ENCODE assay signal across 9 cellular contexts in genomic region chr10:24382979-24383663, GRCh38.
A peak's percentile ranks its signal among the peaks of the same experiment; 100 is the strongest.
DNase-seq lines count a peak whose midpoint lies in the region; ATAC-seq and TF ChIP-seq lines count a peak whose summit lies in the region.
"Had no signal": no experiment of that assay in that cellular context is flagged by ENCODE, and none has a peak within 500 bp of the region (broad histone marks: within the 10 kb centered on the region; RNA-seq: fewer than 3 reads in every experiment).

No MANE protein-coding gene starts in this region.

- peak overlapping the region; percentile 92 for H3K27ac Mint-ChIP-seq in endothelial cell (ENCODE audit: unreplicated experiment)
- H3K27ac Mint-ChIP-seq in stimulated activated effector memory CD8-positive, alpha-beta T cell treated with anti-CD3 and anti-CD28 coated beads, Interleukin-12 subunit alpha, Interleukin-12 subunit beta, amount 100 ng/mL, for 72 hours = no peak overlapping the region
- H3K27ac Mint-ChIP-seq: activated naive CD8-positive, alpha-beta T cell had no signal

- H3K4me3 Mint-ChIP-seq in endothelial cell (ENCODE audit: unreplicated experiment) = no peak overlapping the region
- H3K4me3 Mint-ChIP-seq in stimulated activated effector memory CD8-positive, alpha-beta T cell treated with anti-CD3 and anti-CD28 coated beads, Interleukin-12 subunit alpha, Interleukin-12 subunit beta, amount 100 ng/mL, for 72 hours = no peak overlapping the region
- H3K4me3 Mint-ChIP-seq: activated naive CD8-positive, alpha-beta T cell had no signal

- H3K4me1 Mint-ChIP-seq in endothelial cell (ENCODE audit: unreplicated experiment) = peaks cover 48% of the 10 kb centered on the region
- H3K4me1 Mint-ChIP-seq in stimulated activated effector memory CD8-positive, alpha-beta T cell treated with anti-CD3 and anti-CD28 coated beads, Interleukin-12 subunit alpha, Interleukin-12 subunit beta, amount 100 ng/mL, for 72 hours = no peaks in the 10 kb centered on the region

- DNase-seq in DMS79 (lab: John Stamatoyannopoulos, UW) = peak; percentile 62
- DNase-seq in GM20000 (ENCODE audit: low spot score) = peak; percentile 63
- DNase-seq in endothelial cell (ENCODE audit: low spot score) = peak; percentile 9
- DNase-seq in stimulated activated effector memory CD8-positive, alpha-beta T cell treated with anti-CD3 and anti-CD28 coated beads, Interleukin-12 subunit alpha, Interleukin-12 subunit beta, amount 100 ng/mL, for 72 hours (ENCODE audit: low spot score in 2 of 2) = no peak
- DNase-seq in dedifferentiated amniotic fluid mesenchymal stem cell (ENCODE audit: extremely low spot score) = no peak
- DNase-seq in left lobe of liver (ENCODE audit: low spot score) = no peak
- DNase-seq in HuH-7.5 (ENCODE audit: low spot score) = no peak

- TF ChIP-seq CTCF in GM20000 (IDR thresholded peaks at IDR 0.05; ENCODE audit: extremely low read depth, missing control alignments) = no peak
- no peak for TF ChIP-seq CTCF in endothelial cell (IDR thresholded peaks at IDR 0.05; ENCODE audit: unreplicated experiment)

- H3K27me3 Mint-ChIP-seq in endothelial cell (ENCODE audit: unreplicated experiment) = peaks cover 6% of the 10 kb centered on the region

- ATAC-seq in HG03469 (IDR thresholded peaks at IDR 0.05; ENCODE audit: unreplicated experiment) (peak; percentile 41), left lobe of liver (no peak)
- ATAC-seq in stimulated activated effector memory CD8-positive, alpha-beta T cell treated with anti-CD3 and anti-CD28 coated beads, Interleukin-12 subunit alpha, Interleukin-12 subunit beta, amount 100 ng/mL, for 72 hours = peak; percentile 79

- H3K9me3 Mint-ChIP-seq in endothelial cell (ENCODE audit: unreplicated experiment) = no peaks in the 10 kb centered on the region
- no peaks in the 10 kb centered on the region for H3K9me3 Mint-ChIP-seq in stimulated activated effector memory CD8-positive, alpha-beta T cell treated with anti-CD3 and anti-CD28 coated beads, Interleukin-12 subunit alpha, Interleukin-12 subunit beta, amount 100 ng/mL, for 72 hours

- H3K36me3 Mint-ChIP-seq in endothelial cell (ENCODE audit: low read depth, unreplicated experiment) = peaks cover 9% of the 10 kb centered on the region
- H3K36me3 Mint-ChIP-seq in stimulated activated effector memory CD8-positive, alpha-beta T cell treated with anti-CD3 and anti-CD28 coated beads, Interleukin-12 subunit alpha, Interleukin-12 subunit beta, amount 100 ng/mL, for 72 hours = no peaks in the 10 kb centered on the region
- H3K36me3 Mint-ChIP-seq: activated naive CD8-positive, alpha-beta T cell had no signal

Comparison
In these comparisons a context has a peak if more than half of its experiments do, and no peak if none do; other contexts are left out.
1. DNase-seq: peak in DMS79 (single experiment), GM20000 (single experiment) and endothelial cell (single experiment); none in stimulated activated effector memory CD8-positive, alpha-beta T cell treated with anti-CD3 and anti-CD28 coated beads, Interleukin-12 subunit alpha, Interleukin-12 subunit beta, amount 100 ng/mL, for 72 hours (0 of 2), dedifferentiated amniotic fluid mesenchymal stem cell (single experiment), left lobe of liver (single experiment) and HuH-7.5 (single experiment).